ENCODE assay signal across 8 cellular contexts in genomic region chr19:34962945-34963530, GRCh38. TPM values are rescaled to one million over a fixed set of nuclear protein-coding genes. Genes with fewer than 3 reads are reported as not detected.
DNase-seq lines count a peak whose midpoint lies in the region; ATAC-seq and TF ChIP-seq lines count a peak whose summit lies in the region.

No MANE protein-coding gene starts in this region.

- no peak for DNase-seq in AG04450 (ENCODE audit: low read depth, low spot score)
- no peak for DNase-seq in HL-60 (ENCODE audit: low read depth in 1 of 2, low spot score in 1 of 2)
- DNase-seq in ascending aorta (ENCODE audit: low spot score in 2 of 2), result no peak
- DNase-seq in kidney epithelial cell (ENCODE audit: low read depth), result no peak
- no peak for DNase-seq in testis
- DNase-seq in germinal center (ENCODE audit: low spot score), result no peak

- no peak for TF ChIP-seq POLR2A in testis (IDR thresholded peaks at IDR 0.05)

- peaks cover 5% of the 10 kb centered on the region for H3K27me3 ChIP-seq in AG04450 (ENCODE audit: control insufficient read depth, insufficient read depth, low read length)
- no peaks in the 10 kb centered on the region for H3K27me3 ChIP-seq in HL-60 (ENCODE audit: insufficient read depth, poor library complexity, severe bottlenecking)
- H3K27me3 ChIP-seq in ascending aorta, result no peaks in the 10 kb centered on the region
- no peaks in the 10 kb centered on the region for H3K27me3 ChIP-seq in kidney epithelial cell (ENCODE audit: control insufficient read depth, insufficient read depth, low read length)
- no peaks in the 10 kb centered on the region for H3K27me3 ChIP-seq in testis

- ATAC-seq in GM18517 (IDR thresholded peaks at IDR 0.05; ENCODE audit: unreplicated experiment) (no peak), HG03460 (IDR thresholded peaks at IDR 0.05; ENCODE audit: unreplicated experiment) (no peak)

- TF ChIP-seq CTCF in AG04450 (IDR thresholded peaks at IDR 0.05; ENCODE audit: low read depth, low read length) (no peak), HL-60 (IDR thresholded peaks at IDR 0.05; ENCODE audit: insufficient read depth, low read length) (no peak), ascending aorta (IDR thresholded peaks at IDR 0.05) (no peak), kidney epithelial cell (IDR thresholded peaks at IDR 0.05; ENCODE audit: insufficient read depth, low read length, poor library complexity, severe bottlenecking) (no peak), testis (IDR thresholded peaks at IDR 0.05) (no peak)

- CTCF ChIA-PET in AG04450 (lab: Charles Lee), result interaction anchor here (1.8 kb wide), 1 partner anchor 10 kb away, joined by 10 read pairs; no protein-coding TSS in a partner anchor

- H3K27ac ChIP-seq in AG04450 (ENCODE audit: low read depth, low read length) (no peak overlapping the region), HL-60 (replicated peaks) (no peak overlapping the region; the same call in 1 of the 2 replicates), ascending aorta (peak overlapping the region in 1 of 2 donors; percentile 43), testis (peak overlapping the region in 1 of 2 donors; percentile 11)

- H3K9me3 ChIP-seq in AG04450 (ENCODE audit: control insufficient read depth, insufficient read depth, low read length), result peaks cover 45% of the 10 kb centered on the region
- H3K9me3 ChIP-seq in ascending aorta, result peaks cover 13 to 29% of the 10 kb centered on the region in 2 donors
- H3K9me3 ChIP-seq in testis, result no peaks in the 10 kb centered on the region

- peaks cover 4 to 9% of the 10 kb centered on the region in 2 donors for H3K4me1 ChIP-seq in ascending aorta
- H3K4me1 ChIP-seq in testis, result peaks cover 18% of the 10 kb centered on the region

- H3K4me3 ChIP-seq in AG04450 (ENCODE audit: low read depth, low read length) (peak overlapping the region; percentile 81), HL-60 (replicated peaks; ENCODE audit: insufficient read depth, low read length) (peak overlapping the region; percentile 53; the same call in 1 of the 2 replicates), ascending aorta (peak overlapping the region; percentile 82 to 94), kidney epithelial cell (ENCODE audit: low read depth, low read length) (peak overlapping the region; percentile 83), testis (peak overlapping the region; percentile 73 to 85)

- H3K36me3 ChIP-seq in ascending aorta (peaks cover 21 to 30% of the 10 kb centered on the region in 2 donors), kidney epithelial cell (ENCODE audit: control insufficient read depth, insufficient read depth, low read length) (peaks cover 8% of the 10 kb centered on the region), testis (ENCODE audit: low read depth, missing control alignments) (no peaks in the 10 kb centered on the region)

- WGBS in testis, 2 donors, result 26 to 31% methylated on average over 9 of the region's 9 CpGs

- POLR2A ChIA-PET in AG04450 (lab: Yijun Ruan, JAX), result interaction anchor here (1.6 kb wide), 1 partner anchor 36 kb away, joined by 4 read pairs; the partner anchor contains the start of gene ZNF30

- intact Hi-C loops in ascending aorta (cut with DNase I) (no loop called here), testis (cut with DNase I; ENCODE audit: low total_unique reads) (no loop called here)

RNA-seq across cellular contexts. Expression of gene ZNF792, which starts 1.0 kb away (rescaled TPM):
- 3.9 and 4.0 TPM in 2 replicates for polyA plus RNA-seq in AG04450 (2011; rRNA removed)
- polyA minus RNA-seq in AG04450 (2011; rRNA and poly(A)+ RNA removed), result 11.1 and 11.7 TPM in 2 replicates
- total RNA-seq in ascending aorta, result 10.4 TPM
- 5.6 and 6.1 TPM in 2 replicates for total RNA-seq in kidney epithelial cell
- total RNA-seq in testis, result 1 to 10 TPM; 5.4 to 6.6 TPM
- polyA plus RNA-seq in testis (ENCODE audit: insufficient read depth, low read depth, low replicate concordance), result 2.3 TPM

RNA-seq across cellular contexts. Expression of gene ZNF30, which starts 36.3 kb away (rescaled TPM):
- polyA plus RNA-seq in AG04450 (2011; rRNA removed) (2.1 and 3.1 TPM in 2 replicates), testis (ENCODE audit: insufficient read depth, low read depth, low replicate concordance) (4.8 TPM)
- polyA minus RNA-seq in AG04450 (2011; rRNA and poly(A)+ RNA removed), result 3.0 and 4.3 TPM in 2 replicates
- total RNA-seq in ascending aorta (11.8 TPM), kidney epithelial cell (1.6 and 2.1 TPM in 2 replicates), testis (1 to 10 TPM; 2.0 to 3.3 TPM)

RNA-seq across cellular contexts. Expression of gene GRAMD1A, which starts 37.1 kb away (rescaled TPM):
- polyA plus RNA-seq in AG04450 (2011; rRNA removed) (53.2 and 57.7 TPM in 2 replicates), testis (ENCODE audit: insufficient read depth, low read depth, low replicate concordance) (62.8 TPM)
- 61.5 and 72.9 TPM in 2 replicates for polyA minus RNA-seq in AG04450 (2011; rRNA and poly(A)+ RNA removed)
- total RNA-seq in ascending aorta (103 TPM), kidney epithelial cell (88.0 and 104 TPM in 2 replicates), testis (10 to 100 TPM; 92.4 to 99.3 TPM)
